Comparison of ENCODE assay signal across 8 cellular contexts in the genomic region with DNA sequence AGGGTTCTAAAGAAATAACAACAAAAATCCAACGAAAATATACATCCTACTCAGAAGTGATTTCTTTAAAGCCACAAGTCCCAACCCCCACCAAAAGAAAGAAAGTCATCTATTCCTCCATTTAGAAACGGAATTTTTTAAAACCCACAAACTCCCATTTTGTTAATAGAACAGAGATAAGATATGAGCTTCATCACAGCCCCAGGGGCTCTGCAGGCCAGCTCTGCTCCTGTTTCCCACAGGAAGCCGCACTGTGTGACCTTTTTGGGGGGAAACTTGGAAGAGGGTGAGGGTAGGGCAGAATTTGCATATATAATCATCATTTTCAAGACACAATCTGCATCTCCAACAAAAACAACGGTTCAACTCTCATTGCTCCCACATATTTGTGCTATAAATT. TPM values are rescaled to one million over a fixed set of nuclear protein-coding genes. Genes with fewer than 3 reads are reported as not detected.
DNase-seq lines count a peak whose midpoint lies in the region; ATAC-seq and TF ChIP-seq lines count a peak whose summit lies in the region.

No MANE protein-coding gene starts in this region.

- DNase-seq in CD4-positive, alpha-beta memory T cell, result no peak
- DNase-seq in NCI-H226, result peak; percentile 79
- DNase-seq in activated gamma-delta T cell treated with Interleukin-2 at 50 U/mL for 16 hours, result no peak
- DNase-seq in HCEC 1CT, result no peak

- peak overlapping the region; percentile 90 to 97 (median 92) for H3K27ac Mint-ChIP-seq in CD4-positive, alpha-beta memory T cell
- H3K27ac Mint-ChIP-seq in nephron, result peak overlapping the region; percentile 62 to 80 (median 77)

- no peaks in the 10 kb centered on the region for H3K9me3 Mint-ChIP-seq in CD4-positive, alpha-beta memory T cell
- no peaks in the 10 kb centered on the region for H3K9me3 Mint-ChIP-seq in nephron

- intact Hi-C loops in CD4-positive, alpha-beta memory T cell (cut with micrococcal nuclease), result loop anchor here (1.0 to 10.0 kb wide), 8 partner anchors 14 to 1137 kb away; partner anchors contain the start of genes B4GALNT3, ERC1 and RAD52

- peak overlapping the region; percentile 17 for H3K27ac ChIP-seq in CD4-positive, alpha-beta memory T cell (ENCODE audit: low read depth, low read length)
- H3K27ac ChIP-seq in cingulate gyrus (ENCODE audit: low read depth, low read length), result peak overlapping the region; percentile 65

- POLR2A ChIA-PET in CD4-positive, alpha-beta memory T cell (lab: Charles Lee; ENCODE audit: partially characterized antibody), result interaction anchor here (1.0 to 8.3 kb wide), 4 partner anchors 11 to 1028 kb away, joined by 3 to 142 read pairs (median 9); no protein-coding TSS in a partner anchor

- ATAC-seq in HG02970 (IDR thresholded peaks at IDR 0.05; ENCODE audit: low FRiP score, unreplicated experiment) (no peak), GM19452 (IDR thresholded peaks at IDR 0.05; ENCODE audit: unreplicated experiment) (no peak)

- peaks cover 47 to 79% (median 60%) of the 10 kb centered on the region in 4 donors for H3K4me1 Mint-ChIP-seq in CD4-positive, alpha-beta memory T cell
- peaks cover 62% of the 10 kb centered on the region for H3K4me1 Mint-ChIP-seq in nephron

- H3K4me3 ChIP-seq in CD4-positive, alpha-beta memory T cell (ENCODE audit: low read length in 2 of 2), result peak overlapping the region; percentile 46 to 68

- TF ChIP-seq CTCF in nephron (IDR thresholded peaks at IDR 0.05; ENCODE audit: unreplicated experiment in 3 of 3), result no peak

- no peaks in the 10 kb centered on the region for H3K27me3 Mint-ChIP-seq in CD4-positive, alpha-beta memory T cell
- no peaks in the 10 kb centered on the region for H3K27me3 Mint-ChIP-seq in nephron (ENCODE audit: low read depth)

- no peaks in the 10 kb centered on the region for H3K9me3 ChIP-seq in CD4-positive, alpha-beta memory T cell (ENCODE audit: control insufficient read depth in 1 of 2, low read length in 2 of 2)

- H3K36me3 Mint-ChIP-seq in CD4-positive, alpha-beta memory T cell, result peaks cover 9 to 39% of the 10 kb centered on the region in 2 donors
- H3K36me3 Mint-ChIP-seq in nephron (ENCODE audit: low read depth), result no peaks in the 10 kb centered on the region

- H3K36me3 ChIP-seq in CD4-positive, alpha-beta memory T cell (ENCODE audit: insufficient read depth, low read length), result no peaks in the 10 kb centered on the region

- peaks cover 64% of the 10 kb centered on the region for H3K4me1 ChIP-seq in CD4-positive, alpha-beta memory T cell (ENCODE audit: insufficient read depth, low read length)

- H3K27me3 ChIP-seq in CD4-positive, alpha-beta memory T cell (ENCODE audit: insufficient read depth, low read length), result no peaks in the 10 kb centered on the region

- H3K4me3 Mint-ChIP-seq in CD4-positive, alpha-beta memory T cell, result peak overlapping the region; percentile 92 to 96 (median 94)
- peak overlapping the region; percentile 91 to 93 (median 91) for H3K4me3 Mint-ChIP-seq in nephron

- CTCF ChIA-PET in CD4-positive, alpha-beta memory T cell (lab: Charles Lee; ENCODE audit: partially characterized antibody), result interaction anchor here (0.7 to 3.5 kb wide), 5 partner anchors 9 to 474 kb away, joined by 3 to 41 read pairs (median 23); no protein-coding TSS in a partner anchor

RNA-seq across cellular contexts. Expression of gene FBXL14, which starts 2.8 kb away (rescaled TPM):
- total RNA-seq in CD4-positive, alpha-beta memory T cell, result 10 to 100 TPM; 41.6 to 43.4 TPM
- polyA plus RNA-seq in CD4-positive, alpha-beta memory T cell, result 10 to 100 TPM; 14.6 to 29.2 TPM

RNA-seq across cellular contexts. Expression of gene WNT5B, which starts 37.5 kb away (rescaled TPM):
- total RNA-seq in CD4-positive, alpha-beta memory T cell, result under 1 TPM in 1 of 2 experiments, not detected in 1; 0.17 TPM
- polyA plus RNA-seq in CD4-positive, alpha-beta memory T cell, result under 1 TPM in 1 of 2 donors, not detected in 1; 0.61 TPM
